Comparison of ENCODE assay signal across 10 cellular contexts in the genomic region with DNA sequence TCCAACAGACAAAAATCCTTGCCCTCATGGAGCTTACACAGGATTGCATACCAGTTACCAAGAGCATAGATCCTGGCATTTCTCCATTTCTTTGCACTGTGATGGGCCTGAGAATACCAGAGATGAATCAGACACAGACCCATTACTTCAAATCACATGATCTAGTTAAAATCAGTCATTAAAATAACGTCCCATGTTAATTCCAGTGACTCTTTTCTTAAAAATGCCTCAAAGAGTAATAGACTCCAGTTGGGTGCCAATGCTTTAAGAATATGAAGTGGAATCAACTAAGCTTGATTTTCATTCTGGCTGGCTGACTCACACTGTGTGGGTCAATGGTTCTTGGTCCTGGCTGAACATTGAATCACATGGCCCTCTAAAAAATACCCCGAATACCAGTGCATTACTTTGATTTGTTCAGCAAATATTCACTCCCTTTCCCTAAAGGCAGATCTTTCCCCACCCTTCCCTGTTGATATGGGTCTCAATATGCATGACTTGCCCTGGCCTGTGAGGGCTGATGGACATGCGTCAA. TPM values are rescaled to one million over a fixed set of nuclear protein-coding genes. Genes with fewer than 3 reads are reported as not detected.
DNase-seq lines count a peak whose midpoint lies in the region; ATAC-seq and TF ChIP-seq lines count a peak whose summit lies in the region.
"Had no signal": no experiment of that assay in that cellular context is flagged by ENCODE, and none has a peak within 500 bp of the region (broad histone marks: within the 10 kb centered on the region; RNA-seq: fewer than 3 reads in every experiment).

No MANE protein-coding gene starts in this region.

- TF ChIP-seq CTCF in right atrium auricular region (IDR thresholded peaks at IDR 0.05) (no peak), endothelial cell (IDR thresholded peaks at IDR 0.05; ENCODE audit: unreplicated experiment) (no peak), ovary (IDR thresholded peaks at IDR 0.05) (no peak)

- H3K4me1 ChIP-seq in right atrium auricular region, result peaks cover 0 to 57% of the 10 kb centered on the region in 2 donors
- no peaks in the 10 kb centered on the region for H3K4me1 ChIP-seq in ovary (ENCODE audit: insufficient read depth)

- 50 to 60% (median 52%) methylated on average over 3 of the region's 3 CpGs for WGBS in ovary, 3 donors

- no peaks in the 10 kb centered on the region for H3K9me3 ChIP-seq in right atrium auricular region
- no peaks in the 10 kb centered on the region for H3K9me3 ChIP-seq in ovary

- peaks cover 16% of the 10 kb centered on the region for H3K36me3 Mint-ChIP-seq in activated T-helper 17 cell treated with anti-CD3 and anti-CD28 coated beads, Interleukin-2, amount 50 U/mL, for 72 hours (ENCODE audit: low read depth)
- no peaks in the 10 kb centered on the region for H3K36me3 Mint-ChIP-seq in endothelial cell (ENCODE audit: low read depth, unreplicated experiment)

- H3K27ac Mint-ChIP-seq in activated T-helper 17 cell treated with anti-CD3 and anti-CD28 coated beads, Interleukin-2, amount 50 U/mL, for 72 hours, result peak overlapping the region; percentile 100
- no peak overlapping the region for H3K27ac Mint-ChIP-seq in endothelial cell (ENCODE audit: unreplicated experiment)

- TF ChIP-seq EP300 in ovary (IDR thresholded peaks at IDR 0.05), result no peak

- no peaks in the 10 kb centered on the region for H3K9me3 Mint-ChIP-seq in activated T-helper 17 cell treated with anti-CD3 and anti-CD28 coated beads, Interleukin-2, amount 50 U/mL, for 72 hours
- H3K9me3 Mint-ChIP-seq in endothelial cell (ENCODE audit: unreplicated experiment), result no peaks in the 10 kb centered on the region
- H3K9me3 Mint-ChIP-seq: activated naive CD8-positive, alpha-beta T cell treated with anti-CD3 and anti-CD28 coated beads, Interleukin-2, amount 10 ng/mL, durations not matched to agents 7 days and 5 days had no signal

- H3K27ac ChIP-seq in right atrium auricular region (peak overlapping the region; percentile 49 to 64), ovary (no peak overlapping the region)

- no peak for DNase-seq in right atrium auricular region (ENCODE audit: low spot score)
- no peak for DNase-seq in Right ventricle myocardium inferior (ENCODE audit: missing footprints)
- DNase-seq in glomerular visceral epithelial cell (ENCODE audit: extremely low spot score), result peak; percentile 95
- no peak for DNase-seq in endothelial cell (ENCODE audit: low spot score)
- DNase-seq in ovary, result no peak
- DNase-seq: activated naive CD8-positive, alpha-beta T cell treated with anti-CD3 and anti-CD28 coated beads, Interleukin-2, amount 10 ng/mL, durations not matched to agents 7 days and 5 days had no signal

- peaks cover 49% of the 10 kb centered on the region for H3K4me1 Mint-ChIP-seq in activated T-helper 17 cell treated with anti-CD3 and anti-CD28 coated beads, Interleukin-2, amount 50 U/mL, for 72 hours
- peaks cover 18% of the 10 kb centered on the region for H3K4me1 Mint-ChIP-seq in endothelial cell (ENCODE audit: unreplicated experiment)

- intact Hi-C loops in Right ventricle myocardium inferior (cut with DNase I) (no loop called here), ovary (cut with DNase I) (no loop called here)

- H3K4me3 Mint-ChIP-seq in activated T-helper 17 cell treated with anti-CD3 and anti-CD28 coated beads, Interleukin-2, amount 50 U/mL, for 72 hours, result peak overlapping the region; percentile 85
- no peak overlapping the region for H3K4me3 Mint-ChIP-seq in endothelial cell (ENCODE audit: unreplicated experiment)

- peaks cover 38% of the 10 kb centered on the region for H3K36me3 ChIP-seq in right atrium auricular region
- no peaks in the 10 kb centered on the region for H3K36me3 ChIP-seq in ovary

- no peaks in the 10 kb centered on the region for H3K27me3 Mint-ChIP-seq in activated T-helper 17 cell treated with anti-CD3 and anti-CD28 coated beads, Interleukin-2, amount 50 U/mL, for 72 hours
- H3K27me3 Mint-ChIP-seq in endothelial cell (ENCODE audit: unreplicated experiment), result peaks cover 7% of the 10 kb centered on the region
- H3K27me3 Mint-ChIP-seq: activated naive CD8-positive, alpha-beta T cell treated with anti-CD3 and anti-CD28 coated beads, Interleukin-2, amount 10 ng/mL, durations not matched to agents 7 days and 5 days had no signal

- ATAC-seq in Right ventricle myocardium inferior (no peak), GM18907 (IDR thresholded peaks at IDR 0.05; ENCODE audit: unreplicated experiment) (no peak)
- ATAC-seq in activated T-helper 17 cell treated with anti-CD3 and anti-CD28 coated beads, Interleukin-2, amount 50 U/mL, for 72 hours (replicated peaks), result no peak
- ATAC-seq in activated CD4-positive, CD25-positive, alpha-beta regulatory T cell treated with anti-CD3 and anti-CD28 coated beads, Interleukin-2, amount 50 U/mL, for 24 hours, result no peak
- ATAC-seq: Panc1 had no signal

- TF ChIP-seq POLR2A in ovary (IDR thresholded peaks at IDR 0.05), result no peak

- H3K4me3 ChIP-seq in right atrium auricular region (no peak overlapping the region), ovary (no peak overlapping the region)

- no peaks in the 10 kb centered on the region for H3K27me3 ChIP-seq in right atrium auricular region
- H3K27me3 ChIP-seq in ovary, result no peaks in the 10 kb centered on the region

RNA-seq across cellular contexts. Expression of a gene that starts 11.0 kb away (rescaled TPM):
- total RNA-seq in right atrium auricular region (100 to 1,000 TPM; 115 to 187 TPM), Right ventricle myocardium inferior (294 TPM), endothelial cell (ENCODE audit: unreplicated experiment) (not detected), ovary (10 to 100 TPM in 1 of 7 donors, 1 to 10 TPM in 6; 1.3 to 25.6 (median 3.0) TPM)
- 10 to 100 TPM; 48.5 to 68.7 TPM for total RNA-seq in activated T-helper 17 cell treated with anti-CD3 and anti-CD28 coated beads, Interleukin-2, amount 50 U/mL, for 72 hours
- 10 to 100 TPM in 1 of 2 donors, 1 to 10 TPM in 1; 2.6 to 18.8 TPM for polyA plus RNA-seq in ovary

RNA-seq across cellular contexts. Expression of a gene that starts 31.7 kb away (rescaled TPM):
- total RNA-seq in right atrium auricular region, result not detected
- 0.84 TPM for total RNA-seq in Right ventricle myocardium inferior
- under 1 TPM in 1 of 2 donors, not detected in 1; 0.37 TPM for total RNA-seq in activated T-helper 17 cell treated with anti-CD3 and anti-CD28 coated beads, Interleukin-2, amount 50 U/mL, for 72 hours
- total RNA-seq in endothelial cell (ENCODE audit: unreplicated experiment), result not detected
- total RNA-seq in ovary, result not detected
- not detected for polyA plus RNA-seq in ovary

RNA-seq across cellular contexts. Expression of a gene that starts 38.2 kb away (rescaled TPM):
- total RNA-seq in right atrium auricular region (not detected), Right ventricle myocardium inferior (not detected), endothelial cell (ENCODE audit: unreplicated experiment) (not detected), ovary (1 to 10 TPM in 1 of 7 donors, under 1 TPM in 4, not detected in 2; 0.37 to 4.9 (median 0.82) TPM)
- not detected for total RNA-seq in activated T-helper 17 cell treated with anti-CD3 and anti-CD28 coated beads, Interleukin-2, amount 50 U/mL, for 72 hours
- not detected for polyA plus RNA-seq in ovary
- total RNA-seq: activated naive CD8-positive, alpha-beta T cell treated with anti-CD3 and anti-CD28 coated beads, Interleukin-2, amount 10 ng/mL, durations not matched to agents 7 days and 5 days had no signal

Comparison
In these comparisons a context has a peak if more than half of its experiments do, and no peak if none do; other contexts are left out.
1. H3K27ac ChIP-seq: peak in right atrium auricular region (2 of 2); none in ovary (0 of 2).